In genomic region chr12:56789429-56789828, GRCh38 we compare ENCODE assay signal across 3 cellular contexts. TPM values are rescaled to one million over a fixed set of nuclear protein-coding genes. Genes with fewer than 3 reads are reported as not detected.
"Had no signal": no experiment of that assay in that cellular context is flagged by ENCODE, and none has a peak within 500 bp of the region (broad histone marks: within the 10 kb centered on the region; RNA-seq: fewer than 3 reads in every experiment).

No MANE protein-coding gene starts in this region.

RNA-seq across cellular contexts. Expression of gene HSD17B6, which starts 26.3 kb away (rescaled TPM):
- total RNA-seq: dermis blood vessel endothelial cell, endothelial cell of umbilical vein, glomerular endothelial cell had no signal
